14 cellular contexts compared by ENCODE assay signal in the genomic region with DNA sequence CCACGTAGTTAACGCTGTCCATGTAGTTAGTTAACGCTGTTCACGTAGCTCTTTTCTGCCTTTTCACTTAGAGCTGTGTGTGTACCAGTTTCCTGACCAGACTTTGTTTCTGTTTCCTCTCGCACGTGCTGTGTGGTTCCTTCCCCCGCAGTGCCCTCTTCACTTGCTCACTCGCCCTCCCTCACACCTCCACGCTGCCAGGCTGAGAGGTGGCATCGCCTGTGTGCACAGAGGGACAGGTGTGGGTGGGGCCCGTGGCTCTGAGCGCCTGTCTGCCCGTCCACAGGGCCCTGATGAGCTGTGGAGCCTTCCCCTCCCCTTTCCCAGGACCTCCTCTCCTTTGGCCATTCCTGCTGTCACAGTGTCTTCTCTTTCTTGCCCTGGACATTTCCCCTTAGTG. TPM values are rescaled to one million over a fixed set of nuclear protein-coding genes. Genes with fewer than 3 reads are reported as not detected.
DNase-seq lines count a peak whose midpoint lies in the region; ATAC-seq and TF ChIP-seq lines count a peak whose summit lies in the region.
"Had no signal": no experiment of that assay in that cellular context is flagged by ENCODE, and none has a peak within 500 bp of the region (broad histone marks: within the 10 kb centered on the region; RNA-seq: fewer than 3 reads in every experiment).

No MANE protein-coding gene starts in this region.

- POLR2A ChIA-PET in CD8-positive, alpha-beta memory T cell (lab: Charles Lee) = no interaction called here

- H3K27me3 Mint-ChIP-seq in activated naive CD4-positive, alpha-beta T cell treated with anti-CD3 and anti-CD28 coated beads, Interleukin-2, amount 50 U/mL, for 24 hours = no peaks in the 10 kb centered on the region
- H3K27me3 Mint-ChIP-seq in activated naive CD4-positive, alpha-beta T cell treated with anti-CD3 and anti-CD28 coated beads for 36 hours (ENCODE audit: low read depth) = no peaks in the 10 kb centered on the region
- H3K27me3 Mint-ChIP-seq in CD8-positive, alpha-beta memory T cell = no peaks in the 10 kb centered on the region
- no peaks in the 10 kb centered on the region for H3K27me3 Mint-ChIP-seq in effector memory CD8-positive, alpha-beta T cell
- H3K27me3 Mint-ChIP-seq in osteocyte (ENCODE audit: unreplicated experiment) (no peaks in the 10 kb centered on the region), mesothelial cell of epicardium (ENCODE audit: low read depth) (no peaks in the 10 kb centered on the region)

- peaks cover 17% of the 10 kb centered on the region for H3K36me3 Mint-ChIP-seq in activated naive CD4-positive, alpha-beta T cell treated with anti-CD3 and anti-CD28 coated beads, Interleukin-2, amount 50 U/mL, for 24 hours
- H3K36me3 Mint-ChIP-seq in activated naive CD4-positive, alpha-beta T cell treated with anti-CD3 and anti-CD28 coated beads for 36 hours (ENCODE audit: low read depth) = peaks cover 31% of the 10 kb centered on the region
- H3K36me3 Mint-ChIP-seq in CD8-positive, alpha-beta memory T cell = peaks cover 20 to 93% (median 36%) of the 10 kb centered on the region in 3 donors
- peaks cover 81% of the 10 kb centered on the region for H3K36me3 Mint-ChIP-seq in effector memory CD8-positive, alpha-beta T cell (ENCODE audit: insufficient read depth)
- H3K36me3 Mint-ChIP-seq in osteocyte (ENCODE audit: unreplicated experiment) (peaks cover 63% of the 10 kb centered on the region), mesothelial cell of epicardium (peaks cover 50% of the 10 kb centered on the region)

- no peaks in the 10 kb centered on the region for H3K4me1 ChIP-seq in CD8-positive, alpha-beta memory T cell (ENCODE audit: insufficient read depth, low read length)

- no peaks in the 10 kb centered on the region for H3K27me3 ChIP-seq in CD8-positive, alpha-beta memory T cell (ENCODE audit: insufficient read depth, low read length, poor library complexity, severe bottlenecking)

- H3K4me1 Mint-ChIP-seq in activated naive CD4-positive, alpha-beta T cell treated with anti-CD3 and anti-CD28 coated beads, Interleukin-2, amount 50 U/mL, for 24 hours = peaks cover 20% of the 10 kb centered on the region
- H3K4me1 Mint-ChIP-seq in activated naive CD4-positive, alpha-beta T cell treated with anti-CD3 and anti-CD28 coated beads for 36 hours (ENCODE audit: low read depth) = peaks cover 5% of the 10 kb centered on the region
- H3K4me1 Mint-ChIP-seq in CD8-positive, alpha-beta memory T cell = peaks cover 19 to 22% (median 20%) of the 10 kb centered on the region in 3 donors
- H3K4me1 Mint-ChIP-seq in effector memory CD8-positive, alpha-beta T cell (ENCODE audit: low read depth in 2 of 2) = peaks cover 18 to 33% of the 10 kb centered on the region in 2 donors
- H3K4me1 Mint-ChIP-seq in osteocyte (ENCODE audit: unreplicated experiment) (no peaks in the 10 kb centered on the region), mesothelial cell of epicardium (no peaks in the 10 kb centered on the region)

- ATAC-seq in effector memory CD8-positive, alpha-beta T cell (replicated peaks) = peak; percentile 68
- ATAC-seq in HG03159 (IDR thresholded peaks at IDR 0.05; ENCODE audit: unreplicated experiment) (no peak), HG02678 (IDR thresholded peaks at IDR 0.05; ENCODE audit: unreplicated experiment) (no peak)
- ATAC-seq: K562, Panc1, Right ventricle myocardium inferior had no signal

- no peak overlapping the region for H3K4me3 Mint-ChIP-seq in activated naive CD4-positive, alpha-beta T cell treated with anti-CD3 and anti-CD28 coated beads, Interleukin-2, amount 50 U/mL, for 24 hours
- H3K4me3 Mint-ChIP-seq in activated naive CD4-positive, alpha-beta T cell treated with anti-CD3 and anti-CD28 coated beads for 36 hours = no peak overlapping the region
- peak overlapping the region in 1 of 7 donors; percentile 34 for H3K4me3 Mint-ChIP-seq in CD8-positive, alpha-beta memory T cell
- peak overlapping the region; percentile 7 to 36 for H3K4me3 Mint-ChIP-seq in effector memory CD8-positive, alpha-beta T cell
- no peak overlapping the region for H3K4me3 Mint-ChIP-seq in osteocyte (ENCODE audit: unreplicated experiment)
- H3K4me3 Mint-ChIP-seq in mesothelial cell of epicardium = no peak overlapping the region
- H3K4me3 Mint-ChIP-seq: HFFc6 had no signal

- no peak for TF ChIP-seq CTCF in osteocyte (IDR thresholded peaks at IDR 0.05)
- TF ChIP-seq CTCF in mesothelial cell of epicardium (IDR thresholded peaks at IDR 0.05; ENCODE audit: unreplicated experiment) = no peak

- peaks cover 51% of the 10 kb centered on the region for H3K36me3 ChIP-seq in CD8-positive, alpha-beta memory T cell (ENCODE audit: insufficient read depth, low read length)

- H3K9me3 Mint-ChIP-seq in activated naive CD4-positive, alpha-beta T cell treated with anti-CD3 and anti-CD28 coated beads, Interleukin-2, amount 50 U/mL, for 24 hours = no peaks in the 10 kb centered on the region
- no peaks in the 10 kb centered on the region for H3K9me3 Mint-ChIP-seq in activated naive CD4-positive, alpha-beta T cell treated with anti-CD3 and anti-CD28 coated beads for 36 hours
- H3K9me3 Mint-ChIP-seq in CD8-positive, alpha-beta memory T cell = no peaks in the 10 kb centered on the region
- no peaks in the 10 kb centered on the region for H3K9me3 Mint-ChIP-seq in effector memory CD8-positive, alpha-beta T cell
- H3K9me3 Mint-ChIP-seq in osteocyte (ENCODE audit: unreplicated experiment) (no peaks in the 10 kb centered on the region), mesothelial cell of epicardium (no peaks in the 10 kb centered on the region)
- H3K9me3 Mint-ChIP-seq: HFFc6 had no signal

- no peak for DNase-seq in activated naive CD4-positive, alpha-beta T cell treated with anti-CD3 and anti-CD28 coated beads for 36 hours
- DNase-seq in CD8-positive, alpha-beta memory T cell = no peak
- no peak for DNase-seq in effector memory CD8-positive, alpha-beta T cell
- DNase-seq in osteocyte (ENCODE audit: extremely low spot score, unreplicated experiment) (peak; percentile 57), mesothelial cell of epicardium (ENCODE audit: low spot score in 2 of 2, unreplicated experiment in 2 of 2) (no peak)
- DNase-seq: AML-193, HFFc6, NCI-H446 had no signal

- no peaks in the 10 kb centered on the region for H3K9me3 ChIP-seq in CD8-positive, alpha-beta memory T cell (ENCODE audit: low read length)

- intact Hi-C loops in activated naive CD4-positive, alpha-beta T cell treated with anti-CD3 and anti-CD28 coated beads for 36 hours (cut with micrococcal nuclease) = no loop called here

- CTCF ChIA-PET in activated naive CD4-positive, alpha-beta T cell treated with anti-CD3 and anti-CD28 coated beads for 36 hours (lab: Charles Lee) = interaction anchor here (1.1 to 1.2 kb wide), 2 partner anchors 10 to 12 kb away, joined by 3 read pairs; no protein-coding TSS in a partner anchor
- CTCF ChIA-PET in CD8-positive, alpha-beta memory T cell (lab: Charles Lee) = interaction anchor here (0.8 kb wide), 1 partner anchor 36 kb away, joined by 3 read pairs; no protein-coding TSS in a partner anchor

- no peak overlapping the region for H3K4me3 ChIP-seq in CD8-positive, alpha-beta memory T cell (ENCODE audit: low read length)
- H3K4me3 ChIP-seq: K562 had no signal

- peak overlapping the region; percentile 37 for H3K27ac Mint-ChIP-seq in activated naive CD4-positive, alpha-beta T cell treated with anti-CD3 and anti-CD28 coated beads, Interleukin-2, amount 50 U/mL, for 24 hours
- H3K27ac Mint-ChIP-seq in activated naive CD4-positive, alpha-beta T cell treated with anti-CD3 and anti-CD28 coated beads for 36 hours = no peak overlapping the region
- peak overlapping the region; percentile 39 to 96 (median 64) for H3K27ac Mint-ChIP-seq in CD8-positive, alpha-beta memory T cell
- H3K27ac Mint-ChIP-seq in effector memory CD8-positive, alpha-beta T cell = peak overlapping the region; percentile 51 to 89
- no peak overlapping the region for H3K27ac Mint-ChIP-seq in osteocyte (ENCODE audit: unreplicated experiment)
- no peak overlapping the region for H3K27ac Mint-ChIP-seq in mesothelial cell of epicardium
- H3K27ac Mint-ChIP-seq: HFFc6 had no signal

- H3K27ac ChIP-seq in CD8-positive, alpha-beta memory T cell (ENCODE audit: low read depth, low read length) = no peak overlapping the region

RNA-seq across cellular contexts. Expression of a gene that starts 30.6 kb away (rescaled TPM):
- 10 to 100 TPM; 14.0 to 16.0 TPM for total RNA-seq in activated naive CD4-positive, alpha-beta T cell treated with anti-CD3 and anti-CD28 coated beads for 36 hours
- 10 to 100 TPM; 14.5 to 15.8 TPM for total RNA-seq in CD8-positive, alpha-beta memory T cell
- 21.7 TPM for polyA plus RNA-seq in CD8-positive, alpha-beta memory T cell
- total RNA-seq in osteocyte (13.6 and 15.3 TPM in 2 replicates), mesothelial cell of epicardium (20.3 to 21.1 TPM (median 20.8 TPM) in 3 replicates)

RNA-seq across cellular contexts. Expression of a gene that starts 37.9 kb away (rescaled TPM):
- total RNA-seq in activated naive CD4-positive, alpha-beta T cell treated with anti-CD3 and anti-CD28 coated beads for 36 hours = 10 to 100 TPM; 68.2 to 68.5 TPM
- total RNA-seq in CD8-positive, alpha-beta memory T cell = 10 to 100 TPM; 47.4 to 50.1 TPM
- polyA plus RNA-seq in CD8-positive, alpha-beta memory T cell = 53.1 TPM
- total RNA-seq in osteocyte = 26.0 and 31.7 TPM in 2 replicates
- 41.4 to 47.6 TPM (median 42.9 TPM) in 3 replicates for total RNA-seq in mesothelial cell of epicardium

Comparison
In these comparisons a context has a peak if more than half of its experiments do, and no peak if none do; other contexts are left out.
1. H3K27ac Mint-ChIP-seq: peak in activated naive CD4-positive, alpha-beta T cell treated with anti-CD3 and anti-CD28 coated beads, Interleukin-2, amount 50 U/mL, for 24 hours (single experiment), CD8-positive, alpha-beta memory T cell (8 of 8) and effector memory CD8-positive, alpha-beta T cell (2 of 2); none in activated naive CD4-positive, alpha-beta T cell treated with anti-CD3 and anti-CD28 coated beads for 36 hours (single experiment), osteocyte (single experiment) and mesothelial cell of epicardium (single experiment).
2. H3K4me3 Mint-ChIP-seq: peak in effector memory CD8-positive, alpha-beta T cell (2 of 2); none in activated naive CD4-positive, alpha-beta T cell treated with anti-CD3 and anti-CD28 coated beads, Interleukin-2, amount 50 U/mL, for 24 hours (single experiment), activated naive CD4-positive, alpha-beta T cell treated with anti-CD3 and anti-CD28 coated beads for 36 hours (single experiment), osteocyte (single experiment) and mesothelial cell of epicardium (single experiment).